ENCODE assay signal across 10 cellular contexts in genomic region chr5:97192580-97193421, GRCh38. TPM values are rescaled to one million over a fixed set of nuclear protein-coding genes. Genes with fewer than 3 reads are reported as not detected.
A peak's percentile ranks its signal among the peaks of the same experiment; 100 is the strongest.
DNase-seq lines count a peak whose midpoint lies in the region; ATAC-seq and TF ChIP-seq lines count a peak whose summit lies in the region.
"Had no signal": no experiment of that assay in that cellular context is flagged by ENCODE, and none has a peak within 500 bp of the region (broad histone marks: within the 10 kb centered on the region; RNA-seq: fewer than 3 reads in every experiment).

No MANE protein-coding gene starts in this region.

- CTCF ChIA-PET in WTC11 (lab: Charles Lee): interaction anchor here (1.1 kb wide), 1 partner anchor 441 kb away, joined by 3 read pairs; no protein-coding TSS in a partner anchor

- DNase-seq in NCI-H82 (lab: John Stamatoyannopoulos, UW) (peak; percentile 72), NCI-H82 treated with DMSO at 0.1 percent for 48 hours (lab: John Stamatoyannopoulos, UW; ENCODE audit: unreplicated experiment) (no peak), WTC11 (ENCODE audit: low spot score) (peak; percentile 23), type B pancreatic cell (ENCODE audit: extremely low spot score, unreplicated experiment) (no peak), NCI-H226 (no peak), NOMO-1 treated with dmso at 0.1 percent for 144 hours (lab: John Stamatoyannopoulos, UW; ENCODE audit: unreplicated experiment) (no peak), heart left ventricle (no peak)

- peaks cover 0 to 16% (median 1%) of the 10 kb centered on the region in 12 donors for H3K9me3 ChIP-seq in heart left ventricle

- peak; percentile 76 for ATAC-seq in HG03196 (IDR thresholded peaks at IDR 0.05; ENCODE audit: unreplicated experiment)
- ATAC-seq in WTC11: peak; percentile 93
- no peak for ATAC-seq in heart left ventricle

- 55 to 68% (median 63%) methylated on average over 7 of the region's 7 CpGs for WGBS in heart left ventricle, 4 donors

- H3K4me3 ChIP-seq in heart left ventricle: no peak overlapping the region

- no peaks in the 10 kb centered on the region for H3K27me3 ChIP-seq in heart left ventricle

- TF ChIP-seq CTCF in WTC11 (IDR thresholded peaks at IDR 0.05): no peak
- TF ChIP-seq CTCF in type B pancreatic cell (conservative IDR thresholded peaks at IDR 0.05): no peak
- no peak for TF ChIP-seq CTCF in heart left ventricle (IDR thresholded peaks at IDR 0.05)

- no peak overlapping the region for H3K27ac ChIP-seq in heart left ventricle
- H3K27ac ChIP-seq: HL-60 had no signal

- intact Hi-C loops in heart left ventricle (cut with DNase I): no loop called here

- H3K9me3 Mint-ChIP-seq in WTC11 (peaks cover 29% of the 10 kb centered on the region), type B pancreatic cell (peaks cover 12% of the 10 kb centered on the region)

- H3K36me3 ChIP-seq in heart left ventricle: no peaks in the 10 kb centered on the region

- H3K4me3 Mint-ChIP-seq in WTC11 (no peak overlapping the region), type B pancreatic cell (peak overlapping the region; percentile 51)

- H3K4me1 Mint-ChIP-seq in WTC11 (peaks cover 13% of the 10 kb centered on the region), type B pancreatic cell (ENCODE audit: unreplicated experiment) (peaks cover 15% of the 10 kb centered on the region)

- POLR2A ChIA-PET in WTC11 (lab: Charles Lee): no interaction called here

- H3K36me3 Mint-ChIP-seq in WTC11 (peaks cover 5% of the 10 kb centered on the region; the same call in 1 of the 2 replicates), type B pancreatic cell (no peaks in the 10 kb centered on the region)

- peak overlapping the region; percentile 64; the same call in 1 of the 2 replicates for H3K27ac Mint-ChIP-seq in WTC11
- H3K27ac Mint-ChIP-seq in type B pancreatic cell: peak overlapping the region; percentile 63

- no peaks in the 10 kb centered on the region; the same call in 1 of the 2 replicates for H3K27me3 Mint-ChIP-seq in WTC11 (ENCODE audit: low read depth)
- no peaks in the 10 kb centered on the region for H3K27me3 Mint-ChIP-seq in type B pancreatic cell

- no peaks in the 10 kb centered on the region for H3K4me1 ChIP-seq in heart left ventricle

- no peak for TF ChIP-seq POLR2A in heart left ventricle (IDR thresholded peaks at IDR 0.05)

TF ChIP-seq in WTC11, 78 proteins besides CTCF, POLR2A, EP300 and RAD21:
- no peak for TF ChIP-seq NR3C1 (CRISPR knock-in tag; conservative IDR thresholded peaks at IDR 0.05; ENCODE audit: low read depth)
- TF ChIP-seq SP1 (CRISPR knock-in tag; conservative IDR thresholded peaks at IDR 0.05): no peak
- TF ChIP-seq ARID4B (CRISPR knock-in tag; IDR thresholded peaks at IDR 0.05; ENCODE audit: borderline replicate concordance): no peak
- TF ChIP-seq, protein P1, sequence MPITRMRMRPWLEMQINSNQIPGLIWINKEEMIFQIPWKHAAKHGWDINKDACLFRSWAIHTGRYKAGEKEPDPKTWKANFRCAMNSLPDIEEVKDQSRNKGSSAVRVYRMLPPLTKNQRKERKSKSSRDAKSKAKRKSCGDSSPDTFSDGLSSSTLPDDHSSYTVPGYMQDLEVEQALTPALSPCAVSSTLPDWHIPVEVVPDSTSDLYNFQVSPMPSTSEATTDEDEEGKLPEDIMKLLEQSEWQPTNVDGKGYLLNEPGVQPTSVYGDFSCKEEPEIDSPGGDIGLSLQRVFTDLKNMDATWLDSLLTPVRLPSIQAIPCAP (CRISPR knock-in tag; IDR thresholded peaks at IDR 0.05): no peak
TF ChIP-seq in WTC11: peak in this region for 0.

RNA-seq across cellular contexts. Expression of gene RIOK2, which starts 9.8 kb away (rescaled TPM):
- total RNA-seq in WTC11 (2021) (27.8 to 35.2 TPM (median 34.8 TPM) in 3 replicates), type B pancreatic cell (ENCODE audit: low replicate concordance) (29.5 and 35.1 TPM in 2 replicates), heart left ventricle (10 to 100 TPM in 8 of 9 donors, 1 to 10 TPM in 1; 8.2 to 23.6 (median 16.9) TPM)
- 10 to 100 TPM; 10.0 to 20.8 TPM for polyA plus RNA-seq in heart left ventricle

RNA-seq across cellular contexts. Expression of gene LIX1, which starts 50.4 kb away (rescaled TPM):
- total RNA-seq in WTC11 (2021): not detected in 3 replicates
- total RNA-seq in type B pancreatic cell (ENCODE audit: low replicate concordance): 2.9 and 27.4 TPM in 2 replicates
- under 1 TPM in 3 of 9 donors, not detected in 6; 0.12 to 0.33 (median 0.22) TPM for total RNA-seq in heart left ventricle
- polyA plus RNA-seq in heart left ventricle: not detected
- total RNA-seq: cardiac septum had no signal

Comparison
In these comparisons a context has a peak if more than half of its experiments do, and no peak if none do; other contexts are left out.
1. DNase-seq: peak in NCI-H82 (single experiment) and WTC11 (single experiment); none in NCI-H82 treated with DMSO at 0.1 percent for 48 hours (single experiment), type B pancreatic cell (single experiment), NCI-H226 (single experiment), NOMO-1 treated with dmso at 0.1 percent for 144 hours (single experiment) and heart left ventricle (0 of 5).
2. ATAC-seq: peak in HG03196 (single experiment) and WTC11 (single experiment); none in heart left ventricle (0 of 4).